In genomic region chr6:89081423-89082322, GRCh38 we compare ENCODE assay signal across 1 cellular context.
TF ChIP-seq lines count a peak whose summit lies in the region.

No MANE protein-coding gene starts in this region.

TF ChIP-seq in HepG2, 621 proteins besides CTCF, POLR2A, EP300 and RAD21 (continued from another document and continues in another):
- TF ChIP-seq MTERF4 (CRISPR knock-in tag; IDR thresholded peaks at IDR 0.05): peak; percentile 65; the same call in 1 of the 2 replicates
- TF ChIP-seq EHMT2 (IDR thresholded peaks at IDR 0.05; ENCODE audit: borderline replicate concordance, low read depth, low read length): no peak
- peak; percentile 43; the same call in 1 of the 2 replicates for TF ChIP-seq ZNF567 (CRISPR knock-in tag; IDR thresholded peaks at IDR 0.05; ENCODE audit: borderline replicate concordance)
- TF ChIP-seq HOMEZ (CRISPR knock-in tag; IDR thresholded peaks at IDR 0.05; ENCODE audit: low read depth): no peak
- no peak; the same call in 1 of the 2 replicates for TF ChIP-seq BATF2 (CRISPR knock-in tag; IDR thresholded peaks at IDR 0.05)
- TF ChIP-seq ZNF672 (CRISPR knock-in tag; IDR thresholded peaks at IDR 0.05): no peak; the same call in 1 of the 2 replicates
- no peak for TF ChIP-seq ZNF790 (CRISPR knock-in tag; IDR thresholded peaks at IDR 0.05; ENCODE audit: borderline replicate concordance)
- peak; percentile 82 for TF ChIP-seq BORCS8-MEF2B (CRISPR knock-in tag; IDR thresholded peaks at IDR 0.05)
- TF ChIP-seq SOX13 (IDR thresholded peaks at IDR 0.05): no peak
- no peak; a peak in 1 of 4 replicates for TF ChIP-seq SOX13 (CRISPR knock-in tag; conservative IDR thresholded peaks at IDR 0.05 in 1 of 2, IDR thresholded peaks at IDR 0.05 in 1 of 2)
- TF ChIP-seq ZGPAT (CRISPR knock-in tag; IDR thresholded peaks at IDR 0.05): peak; percentile 80; the same call in 1 of the 2 replicates
- TF ChIP-seq PAWR (CRISPR knock-in tag; IDR thresholded peaks at IDR 0.05; ENCODE audit: borderline replicate concordance): no peak
- TF ChIP-seq CAMTA2 (CRISPR knock-in tag; IDR thresholded peaks at IDR 0.05; ENCODE audit: borderline replicate concordance): peak; percentile 72; the same call in 1 of the 2 replicates
- TF ChIP-seq ZBTB8A (CRISPR knock-in tag; IDR thresholded peaks at IDR 0.05; ENCODE audit: borderline replicate concordance, low read depth): no peak
- TF ChIP-seq GMEB1 (CRISPR knock-in tag; IDR thresholded peaks at IDR 0.05; ENCODE audit: borderline replicate concordance): peak; percentile 95
- no peak for TF ChIP-seq GRHL1 (CRISPR knock-in tag; conservative IDR thresholded peaks at IDR 0.05)
- TF ChIP-seq PCBP1 (IDR thresholded peaks at IDR 0.05; ENCODE audit: borderline replicate concordance, low read depth, low read length): peak; percentile 82; the same call in 1 of the 2 replicates
- TF ChIP-seq USF2 (IDR thresholded peaks at IDR 0.05; ENCODE audit: low read depth, low read length): no peak
- no peak for TF ChIP-seq USF2 (CRISPR knock-in tag; IDR thresholded peaks at IDR 0.05; ENCODE audit: borderline replicate concordance)
- no peak for TF ChIP-seq DPF2 (CRISPR knock-in tag; IDR thresholded peaks at IDR 0.05; ENCODE audit: borderline replicate concordance, low read depth)
- no peak for TF ChIP-seq MZF1 (CRISPR knock-in tag; IDR thresholded peaks at IDR 0.05; ENCODE audit: borderline replicate concordance)
- peak; percentile 40 to 69; a peak in 3 of 4 replicates for TF ChIP-seq HMGXB4 (CRISPR knock-in tag; IDR thresholded peaks at IDR 0.05; ENCODE audit: borderline replicate concordance in 1 of 2, low read depth in 1 of 2)
- TF ChIP-seq ZNF816 (CRISPR knock-in tag; IDR thresholded peaks at IDR 0.05; ENCODE audit: borderline replicate concordance): peak; percentile 87; the same call in 1 of the 2 replicates
- 0 out of 2 replicates have a peak, but pooled peaks have one; percentile 39 for TF ChIP-seq PAX8 (CRISPR knock-in tag; IDR thresholded peaks at IDR 0.05; ENCODE audit: borderline replicate concordance)
- no peak for TF ChIP-seq SIN3B (IDR thresholded peaks at IDR 0.05; ENCODE audit: low read length)
- no peak for TF ChIP-seq FOXP1 (IDR thresholded peaks at IDR 0.05)
- TF ChIP-seq FOXP1 (CRISPR knock-in tag; IDR thresholded peaks at IDR 0.05): no peak
- TF ChIP-seq SRSF4 (IDR thresholded peaks at IDR 0.05; ENCODE audit: low read depth, low read length, poor library complexity, severe bottlenecking): no peak
- TF ChIP-seq FOXM1 (CRISPR knock-in tag; IDR thresholded peaks at IDR 0.05): no peak
- TF ChIP-seq ZBTB33 (CRISPR knock-in tag; IDR thresholded peaks at IDR 0.05): no peak
- peak; percentile 80; the same call in 1 of the 2 replicates for TF ChIP-seq ZNF205 (CRISPR knock-in tag; IDR thresholded peaks at IDR 0.05)
- peak; percentile 62 for TF ChIP-seq THAP11 (CRISPR knock-in tag; IDR thresholded peaks at IDR 0.05)
- TF ChIP-seq HOXA9 (CRISPR knock-in tag; IDR thresholded peaks at IDR 0.05; ENCODE audit: borderline replicate concordance): no peak
- no peak for TF ChIP-seq BCL3 (CRISPR knock-in tag; IDR thresholded peaks at IDR 0.05)
- TF ChIP-seq JARID2 (CRISPR knock-in tag; IDR thresholded peaks at IDR 0.05; ENCODE audit: insufficient replicate concordance): no peak
- TF ChIP-seq PPARG (CRISPR knock-in tag; conservative IDR thresholded peaks at IDR 0.05): no peak
- no peak for TF ChIP-seq KDM3A (CRISPR knock-in tag; IDR thresholded peaks at IDR 0.05; ENCODE audit: low read depth)
- no peak for TF ChIP-seq ZNF253 (CRISPR knock-in tag; IDR thresholded peaks at IDR 0.05; ENCODE audit: borderline replicate concordance)
- no peak for TF ChIP-seq ZNF138 (CRISPR knock-in tag; IDR thresholded peaks at IDR 0.05; ENCODE audit: low read depth)
- 0 out of 2 replicates have a peak, but pooled peaks have one; percentile 27 for TF ChIP-seq ZNF124 (CRISPR knock-in tag; IDR thresholded peaks at IDR 0.05)
- no peak; the same call in 1 of the 2 replicates for TF ChIP-seq ZNF709 (CRISPR knock-in tag; IDR thresholded peaks at IDR 0.05)
